ENCODE assay signal across 16 cellular contexts in genomic region chr5:168609806-168610482, GRCh38. TPM values are rescaled to one million over a fixed set of nuclear protein-coding genes. Genes with fewer than 3 reads are reported as not detected.
DNase-seq lines count a peak whose midpoint lies in the region; TF ChIP-seq lines count a peak whose summit lies in the region.
"Had no signal": no experiment of that assay in that cellular context is flagged by ENCODE, and none has a peak within 500 bp of the region (broad histone marks: within the 10 kb centered on the region; RNA-seq: fewer than 3 reads in every experiment).

No MANE protein-coding gene starts in this region.

- TF ChIP-seq RAD21 in Ishikawa (IDR thresholded peaks at IDR 0.05; ENCODE audit: low read depth): no peak

- no peak for TF ChIP-seq EP300 in Ishikawa (IDR thresholded peaks at IDR 0.05; ENCODE audit: borderline replicate concordance)

- no peak overlapping the region for H3K4me3 Mint-ChIP-seq in activated CD4-positive, alpha-beta memory T cell treated with anti-CD3 and anti-CD28 coated beads for 36 hours

- intact Hi-C loops in activated CD4-positive, alpha-beta memory T cell treated with anti-CD3 and anti-CD28 coated beads for 36 hours (cut with micrococcal nuclease): loop anchor here (5.0 kb wide), 1 partner anchor 318 kb away; the partner anchor contains the start of gene WWC1

- DNase-seq in COLO829 (ENCODE audit: low spot score): peak; percentile 28
- peak; percentile 84 for DNase-seq in amniotic epithelial cell (ENCODE audit: low read depth)
- DNase-seq in retina: peak; percentile 12
- DNase-seq in activated CD8-positive, alpha-beta memory T cell treated with anti-CD3 and anti-CD28 coated beads, Interleukin-2, amount 50 U/mL, for 48 hours: no peak
- no peak for DNase-seq in activated CD4-positive, alpha-beta memory T cell treated with anti-CD3 and anti-CD28 coated beads for 36 hours
- no peak for DNase-seq in DMS79 (lab: John Stamatoyannopoulos, UW)
- DNase-seq: AML-193, DND-41, GM23248, KBM-7, NCI-H1436, NCI-H1930, NCI-H2171, PC-9, T-helper 2 cell had no signal

- CTCF ChIA-PET in activated CD4-positive, alpha-beta memory T cell treated with anti-CD3 and anti-CD28 coated beads for 36 hours (lab: Charles Lee): no interaction called here

- H3K9me3 Mint-ChIP-seq in activated CD4-positive, alpha-beta memory T cell treated with anti-CD3 and anti-CD28 coated beads for 36 hours: no peaks in the 10 kb centered on the region

- H3K27ac Mint-ChIP-seq in activated CD4-positive, alpha-beta memory T cell treated with anti-CD3 and anti-CD28 coated beads for 36 hours: no peak overlapping the region

- POLR2A ChIA-PET in activated CD4-positive, alpha-beta memory T cell treated with anti-CD3 and anti-CD28 coated beads for 36 hours (lab: Charles Lee): interaction anchor here (0.5 kb wide), 1 partner anchor 93 kb away, joined by 3 read pairs; no protein-coding TSS in a partner anchor

- peaks cover 24% of the 10 kb centered on the region for H3K4me1 Mint-ChIP-seq in activated CD4-positive, alpha-beta memory T cell treated with anti-CD3 and anti-CD28 coated beads for 36 hours (ENCODE audit: low read depth)

- no peaks in the 10 kb centered on the region for H3K36me3 Mint-ChIP-seq in activated CD4-positive, alpha-beta memory T cell treated with anti-CD3 and anti-CD28 coated beads for 36 hours

- peaks cover 3% of the 10 kb centered on the region for H3K27me3 Mint-ChIP-seq in activated CD4-positive, alpha-beta memory T cell treated with anti-CD3 and anti-CD28 coated beads for 36 hours

TF ChIP-seq in Ishikawa, 13 proteins besides CTCF, POLR2A, EP300 and RAD21:
- TF ChIP-seq NFIC (IDR thresholded peaks at IDR 0.05) (peak; percentile 33; the same call in 1 of the 2 replicates), FOXM1 (IDR thresholded peaks at IDR 0.05; ENCODE audit: borderline replicate concordance, low read depth) (no peak), USF1 (IDR thresholded peaks at IDR 0.05) (no peak)

RNA-seq across cellular contexts. Expression of gene PANK3, which starts 30.8 kb away (rescaled TPM):
- 10 to 100 TPM; 54.0 to 55.7 TPM for total RNA-seq in activated CD4-positive, alpha-beta memory T cell treated with anti-CD3 and anti-CD28 coated beads for 36 hours

Comparison
In these comparisons a context has a peak if more than half of its experiments do, and no peak if none do; other contexts are left out.
1. DNase-seq: peak in COLO829 (single experiment), amniotic epithelial cell (single experiment) and retina (single experiment); none in activated CD8-positive, alpha-beta memory T cell treated with anti-CD3 and anti-CD28 coated beads, Interleukin-2, amount 50 U/mL, for 48 hours (single experiment), activated CD4-positive, alpha-beta memory T cell treated with anti-CD3 and anti-CD28 coated beads for 36 hours (single experiment) and DMS79 (single experiment).